14 cellular contexts compared by ENCODE assay signal in genomic region chr20:59931511-59932312, GRCh38. TPM values are rescaled to one million over a fixed set of nuclear protein-coding genes. Genes with fewer than 3 reads are reported as not detected.
DNase-seq lines count a peak whose midpoint lies in the region; ATAC-seq and TF ChIP-seq lines count a peak whose summit lies in the region.
"Had no signal": no experiment of that assay in that cellular context is flagged by ENCODE, and none has a peak within 500 bp of the region (broad histone marks: within the 10 kb centered on the region; RNA-seq: fewer than 3 reads in every experiment).

No MANE protein-coding gene starts in this region.

- no peak overlapping the region for H3K9ac ChIP-seq in parathyroid adenoma

- H3K4me1 ChIP-seq in parathyroid adenoma: no peaks in the 10 kb centered on the region

- H3K27me3 ChIP-seq in parathyroid adenoma (ENCODE audit: control insufficient read depth, insufficient read depth, low read length): no peaks in the 10 kb centered on the region

- intact Hi-C loops in activated naive CD4-positive, alpha-beta T cell treated with anti-CD3 and anti-CD28 coated beads for 36 hours (cut with micrococcal nuclease): loop anchor here (1.0 to 10.0 kb wide), 2 partner anchors 9 to 147 kb away; partner anchors contain the start of genes FAM217B and PPP1R3D

- H3K4me3 Mint-ChIP-seq in activated naive CD4-positive, alpha-beta T cell treated with anti-CD3 and anti-CD28 coated beads for 36 hours: peak overlapping the region; percentile 14
- H3K4me3 Mint-ChIP-seq in T-cell: peak overlapping the region; percentile 55 to 79 (median 73)
- peak overlapping the region; percentile 77 for H3K4me3 Mint-ChIP-seq in central memory CD8-positive, alpha-beta T cell

- no peak for ATAC-seq in T-cell (replicated peaks in 1 of 4)
- no peak for ATAC-seq in central memory CD8-positive, alpha-beta T cell (replicated peaks; ENCODE audit: extremely low read depth, poor library complexity, severe bottlenecking)
- ATAC-seq: psoas muscle had no signal

- H3K4me3 ChIP-seq in parathyroid adenoma (ENCODE audit: low read depth, low read length): no peak overlapping the region
- H3K4me3 ChIP-seq: psoas muscle had no signal

- no peaks in the 10 kb centered on the region for H3K79me2 ChIP-seq in parathyroid adenoma

- H3K27me3 Mint-ChIP-seq in activated naive CD4-positive, alpha-beta T cell treated with anti-CD3 and anti-CD28 coated beads for 36 hours (ENCODE audit: low read depth): peaks cover 2% of the 10 kb centered on the region
- no peaks in the 10 kb centered on the region for H3K27me3 Mint-ChIP-seq in T-cell
- H3K27me3 Mint-ChIP-seq in central memory CD8-positive, alpha-beta T cell: no peaks in the 10 kb centered on the region

- H3K9me3 ChIP-seq in parathyroid adenoma (ENCODE audit: control insufficient read depth, low read length): no peaks in the 10 kb centered on the region
- H3K9me3 ChIP-seq: psoas muscle had no signal

- peaks cover 11% of the 10 kb centered on the region for H3K4me1 Mint-ChIP-seq in activated naive CD4-positive, alpha-beta T cell treated with anti-CD3 and anti-CD28 coated beads for 36 hours (ENCODE audit: low read depth)
- peaks cover 12 to 22% (median 21%) of the 10 kb centered on the region in 3 donors for H3K4me1 Mint-ChIP-seq in T-cell
- H3K4me1 Mint-ChIP-seq in central memory CD8-positive, alpha-beta T cell: no peaks in the 10 kb centered on the region

- no peak for TF ChIP-seq CTCF in parathyroid adenoma (IDR thresholded peaks at IDR 0.05)

- DNase-seq in activated naive CD4-positive, alpha-beta T cell treated with anti-CD3 and anti-CD28 coated beads for 36 hours: no peak
- DNase-seq in activated naive CD4-positive, alpha-beta T cell (lab: John Stamatoyannopoulos, UW): no peak
- DNase-seq in T-cell (no peak), NCI-H82 treated with DMSO at 0.1 percent for 48 hours (lab: John Stamatoyannopoulos, UW; ENCODE audit: unreplicated experiment) (no peak), superior temporal gyrus (ENCODE audit: extremely low spot score) (no peak), nucleus accumbens (lab: John Stamatoyannopoulos, UW) (no peak)
- no peak for DNase-seq in central memory CD8-positive, alpha-beta T cell (ENCODE audit: low spot score in 2 of 2)
- DNase-seq: activated CD8-positive, alpha-beta memory T cell treated with anti-CD3 and anti-CD28 coated beads, Interleukin-2, amount 50 U/mL, for 48 hours; erythroblast; GDM1; midbrain; OCI-M1; psoas muscle had no signal

- H3K9me3 Mint-ChIP-seq in activated naive CD4-positive, alpha-beta T cell treated with anti-CD3 and anti-CD28 coated beads for 36 hours: no peaks in the 10 kb centered on the region
- H3K9me3 Mint-ChIP-seq in T-cell: no peaks in the 10 kb centered on the region
- H3K9me3 Mint-ChIP-seq in central memory CD8-positive, alpha-beta T cell: no peaks in the 10 kb centered on the region

- H3K36me3 Mint-ChIP-seq in activated naive CD4-positive, alpha-beta T cell treated with anti-CD3 and anti-CD28 coated beads for 36 hours (ENCODE audit: low read depth): no peaks in the 10 kb centered on the region
- no peaks in the 10 kb centered on the region for H3K36me3 Mint-ChIP-seq in T-cell
- H3K36me3 Mint-ChIP-seq in central memory CD8-positive, alpha-beta T cell (ENCODE audit: insufficient read depth): peaks cover 9% of the 10 kb centered on the region

- H3K27ac Mint-ChIP-seq in activated naive CD4-positive, alpha-beta T cell treated with anti-CD3 and anti-CD28 coated beads for 36 hours: peak overlapping the region; percentile 64
- H3K27ac Mint-ChIP-seq in T-cell: no peak overlapping the region
- no peak overlapping the region for H3K27ac Mint-ChIP-seq in central memory CD8-positive, alpha-beta T cell (ENCODE audit: low read depth)

- H3K4me2 ChIP-seq in parathyroid adenoma (ENCODE audit: low read length): no peak overlapping the region

- POLR2A ChIA-PET in T-cell (lab: Charles Lee): no interaction called here

- H3K27ac ChIP-seq in parathyroid adenoma: no peak overlapping the region
- H3K27ac ChIP-seq: psoas muscle had no signal

- peak overlapping the region; percentile 38 for H2AFZ ChIP-seq in parathyroid adenoma

- no peaks in the 10 kb centered on the region for H3K36me3 ChIP-seq in parathyroid adenoma (ENCODE audit: control insufficient read depth, insufficient read depth, low read length)

- CTCF ChIA-PET in activated naive CD4-positive, alpha-beta T cell treated with anti-CD3 and anti-CD28 coated beads for 36 hours (lab: Charles Lee): interaction anchor here (0.7 kb wide), 1 partner anchor 23 kb away, joined by 3 read pairs; no protein-coding TSS in a partner anchor
- CTCF ChIA-PET in T-cell (lab: Charles Lee): interaction anchor here in 1 of 2 donors (0.8 kb wide), 1 partner anchor 8 kb away, joined by 3 read pairs; the partner anchor contains the start of genes FAM217B and PPP1R3D

RNA-seq across cellular contexts. Expression of gene SYCP2, which starts 1.7 kb away (rescaled TPM):
- total RNA-seq in activated naive CD4-positive, alpha-beta T cell treated with anti-CD3 and anti-CD28 coated beads for 36 hours: 1 to 10 TPM; 1.2 to 1.5 TPM
- total RNA-seq in T-cell: 1 to 10 TPM; 3.0 to 6.0 (median 3.8) TPM

RNA-seq across cellular contexts. Expression of gene PPP1R3D, which starts 8.4 kb away (rescaled TPM):
- total RNA-seq in activated naive CD4-positive, alpha-beta T cell treated with anti-CD3 and anti-CD28 coated beads for 36 hours: 1 to 10 TPM; 3.9 to 4.1 TPM
- total RNA-seq in T-cell: 10 to 100 TPM in 2 of 5 donors, 1 to 10 TPM in 3; 3.6 to 10.9 (median 9.7) TPM

RNA-seq across cellular contexts. Expression of gene FAM217B, which starts 8.5 kb away (rescaled TPM):
- 10 to 100 TPM; 14.6 to 15.4 TPM for total RNA-seq in activated naive CD4-positive, alpha-beta T cell treated with anti-CD3 and anti-CD28 coated beads for 36 hours
- 10 to 100 TPM; 19.3 to 35.6 (median 29.5) TPM for total RNA-seq in T-cell

RNA-seq across cellular contexts. Expression of gene CDH26, which starts 26.5 kb away (rescaled TPM):
- total RNA-seq in activated naive CD4-positive, alpha-beta T cell treated with anti-CD3 and anti-CD28 coated beads for 36 hours: 1 to 10 TPM; 1.5 to 1.8 TPM
- 1 to 10 TPM; 1.5 to 5.2 (median 2.9) TPM for total RNA-seq in T-cell

Comparison
In these comparisons a context has a peak if more than half of its experiments do, and no peak if none do; other contexts are left out.
1. H3K4me3 Mint-ChIP-seq: peak in every context shown above with its lines; median percentile 77 in central memory CD8-positive, alpha-beta T cell; 73 in T-cell; 14 in activated naive CD4-positive, alpha-beta T cell treated with anti-CD3 and anti-CD28 coated beads for 36 hours.